In genomic region chr11:32761774-32762173, GRCh38 we compare ENCODE assay signal across 10 cellular contexts. TPM values are rescaled to one million over a fixed set of nuclear protein-coding genes. Genes with fewer than 3 reads are reported as not detected.
"Had no signal": no experiment of that assay in that cellular context is flagged by ENCODE, and none has a peak within 500 bp of the region (broad histone marks: within the 10 kb centered on the region; RNA-seq: fewer than 3 reads in every experiment).

No MANE protein-coding gene starts in this region.

RNA-seq across cellular contexts. Expression of gene CCDC73, which starts 32.7 kb away (rescaled TPM):
- total RNA-seq: OCI-LY7, PC-9, Peyer's patch, Right ventricle myocardium inferior, Right ventricle myocardium superior, RPMI7951, SJSA1, SK-MEL-5, T-cell had no signal
- polyA plus RNA-seq: SK-N-SH had no signal
